ENCODE assay signal across 19 cellular contexts in genomic region chr13:112531263-112531794, GRCh38. TPM values are rescaled to one million over a fixed set of nuclear protein-coding genes. Genes with fewer than 3 reads are reported as not detected.
DNase-seq lines count a peak whose midpoint lies in the region; ATAC-seq and TF ChIP-seq lines count a peak whose summit lies in the region.
"Had no signal": no experiment of that assay in that cellular context is flagged by ENCODE, and none has a peak within 500 bp of the region (broad histone marks: within the 10 kb centered on the region; RNA-seq: fewer than 3 reads in every experiment).

No MANE protein-coding gene starts in this region.

- H3K27me3 Mint-ChIP-seq in mesothelial cell of epicardium (ENCODE audit: low read depth) (no peaks in the 10 kb centered on the region), Calu3 (ENCODE audit: unreplicated experiment) (no peaks in the 10 kb centered on the region)

- H3K4me1 Mint-ChIP-seq in mesothelial cell of epicardium (peaks cover 16% of the 10 kb centered on the region), Calu3 (ENCODE audit: low read depth, unreplicated experiment) (no peaks in the 10 kb centered on the region)
- H3K4me1 Mint-ChIP-seq: GM23338 had no signal

- intact Hi-C loops in Calu3 (cut with micrococcal nuclease; ENCODE audit: unreplicated experiment): no loop called here

- TF ChIP-seq CTCF in mesothelial cell of epicardium (IDR thresholded peaks at IDR 0.05; ENCODE audit: unreplicated experiment) (no peak), Calu3 (IDR thresholded peaks at IDR 0.05; ENCODE audit: unreplicated experiment) (no peak)

- peaks cover 9% of the 10 kb centered on the region for H3K36me3 Mint-ChIP-seq in mesothelial cell of epicardium
- no peaks in the 10 kb centered on the region for H3K36me3 Mint-ChIP-seq in Calu3 (ENCODE audit: insufficient read depth, unreplicated experiment)

- DNase-seq in DMS79 treated with DMSO at 0.1 percent for 48 hours (lab: John Stamatoyannopoulos, UW) (peak; percentile 100), NCI-H1105 treated with DMSO at 0.1 percent for 48 hours (lab: John Stamatoyannopoulos, UW) (peak; percentile 99), SK-N-DZ (ENCODE audit: low spot score) (peak; percentile 57), mesothelial cell of epicardium (ENCODE audit: low spot score in 2 of 2, unreplicated experiment in 2 of 2) (no peak), NCI-H510A (lab: John Stamatoyannopoulos, UW) (no peak), Calu3 (no peak)
- DNase-seq: ACHN, DMS 273 treated with DMSO at 0.1 percent for 48 hours, GDM1, KBM-7, NCI-H146, NCI-H226, NCI-H526, T-helper 1 cell, T-helper 9 cell had no signal

- no peak for ATAC-seq in HG02970 (IDR thresholded peaks at IDR 0.05; ENCODE audit: low FRiP score, unreplicated experiment)
- ATAC-seq: GM23338, HepG2, Panc1 had no signal

- BruUV-seq in Calu3 (replicated peaks; lab: Mats Ljungman, UMichigan): no TSS peak

- CTCF ChIA-PET in Calu3 (lab: Charles Lee): no interaction called here

- H3K4me3 Mint-ChIP-seq in mesothelial cell of epicardium: no peak overlapping the region
- no peak overlapping the region for H3K4me3 Mint-ChIP-seq in Calu3 (ENCODE audit: low read depth, unreplicated experiment)
- H3K4me3 Mint-ChIP-seq: GM23338 had no signal

- H3K9me3 Mint-ChIP-seq in mesothelial cell of epicardium: no peaks in the 10 kb centered on the region
- no peaks in the 10 kb centered on the region for H3K9me3 Mint-ChIP-seq in Calu3 (ENCODE audit: low read depth, unreplicated experiment)
- H3K9me3 Mint-ChIP-seq: GM23338 had no signal

- peak overlapping the region; percentile 13 for H3K27ac Mint-ChIP-seq in mesothelial cell of epicardium
- no peak overlapping the region for H3K27ac Mint-ChIP-seq in Calu3 (ENCODE audit: unreplicated experiment)
- H3K27ac Mint-ChIP-seq: GM23338 had no signal

RNA-seq across cellular contexts. Expression of gene TUBGCP3, which starts 56.6 kb away (rescaled TPM):
- polyA plus RNA-seq in SK-N-DZ (2014; cell fraction: cytosol; rRNA removed): 20.4 and 26.1 TPM in 2 replicates
- polyA plus RNA-seq in SK-N-DZ (2014; cell fraction: nucleus; rRNA removed): 33.0 and 85.3 TPM in 2 replicates
- total RNA-seq in mesothelial cell of epicardium (30.2 to 37.4 TPM (median 30.6 TPM) in 3 replicates), Calu3 (2022) (13.7 and 16.1 TPM in 2 replicates)

Comparison
In these comparisons a context has a peak if more than half of its experiments do, and no peak if none do; other contexts are left out.
1. DNase-seq: peak in DMS79 treated with DMSO at 0.1 percent for 48 hours (single experiment), NCI-H1105 treated with DMSO at 0.1 percent for 48 hours (single experiment) and SK-N-DZ (single experiment); none in mesothelial cell of epicardium (0 of 2), NCI-H510A (single experiment) and Calu3 (single experiment).